Comparison of ENCODE assay signal across 14 cellular contexts in the genomic region with DNA sequence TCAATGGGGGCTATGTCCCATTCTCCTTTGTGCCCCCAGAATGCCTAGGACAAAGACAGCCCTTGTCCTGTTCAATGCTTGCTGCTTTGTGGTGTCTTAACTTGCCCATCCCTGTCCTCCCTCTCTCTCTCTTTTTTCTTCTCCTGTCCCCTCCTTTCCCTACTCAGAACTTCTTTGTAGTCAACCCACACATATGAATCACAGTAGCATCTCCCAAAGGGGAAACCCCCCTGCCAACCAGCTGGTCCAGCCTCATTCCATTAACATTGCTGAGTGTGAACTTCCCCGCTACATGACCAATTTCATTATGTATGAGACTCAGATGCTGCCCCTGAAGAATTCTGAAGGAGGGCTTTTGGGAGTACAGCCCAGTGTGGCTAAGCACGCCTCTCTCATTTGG.
A peak's percentile ranks its signal among the peaks of the same experiment; 100 is the strongest.
DNase-seq lines count a peak whose midpoint lies in the region; TF ChIP-seq lines count a peak whose summit lies in the region.
"Had no signal": no experiment of that assay in that cellular context is flagged by ENCODE, and none has a peak within 500 bp of the region (broad histone marks: within the 10 kb centered on the region; RNA-seq: fewer than 3 reads in every experiment).

No MANE protein-coding gene starts in this region.

- H3K9me3 ChIP-seq in mammary epithelial cell (replicated peaks; ENCODE audit: insufficient read depth, low read length) = no peaks in the 10 kb centered on the region
- H3K9me3 ChIP-seq: body of pancreas, prostate gland had no signal

- peak overlapping the region; percentile 90 for H3K27ac Mint-ChIP-seq in neural crest cell (ENCODE audit: unreplicated experiment)
- H3K27ac Mint-ChIP-seq in activated CD4-positive, alpha-beta T cell treated with anti-CD3 and anti-CD28 coated beads, Interleukin-2, amount 10 ng/mL, durations not matched to agents 7 days and 5 days = no peak overlapping the region

- peak overlapping the region; percentile 32 for H3K4me2 ChIP-seq in mammary epithelial cell (ENCODE audit: insufficient read depth, low read depth, low read length)

- no peaks in the 10 kb centered on the region for H3K36me3 ChIP-seq in mammary epithelial cell (ENCODE audit: insufficient read depth, low read length)
- H3K36me3 ChIP-seq: prostate gland had no signal

- dilution Hi-C loops in mammary epithelial cell (cut with HindIII; ENCODE audit: low sequenced_read_pairs) = no loop called here

- intact Hi-C loops in mammary epithelial cell (cut with micrococcal nuclease) = loop anchor here (1.0 to 10.0 kb wide), 3 partner anchors 9 to 327 kb away; no protein-coding TSS in a partner anchor

- H3K4me1 ChIP-seq in mammary epithelial cell (ENCODE audit: insufficient read depth, low read length) = peaks cover 33% of the 10 kb centered on the region
- H3K4me1 ChIP-seq: body of pancreas, prostate gland had no signal

- DNase-seq in CD1c-positive myeloid dendritic cell (ENCODE audit: extremely low spot score) = peak; percentile 29
- DNase-seq in HT1080 (ENCODE audit: low read depth) = peak; percentile 83
- peak; percentile 99 for DNase-seq in mammary epithelial cell
- DNase-seq in neural crest cell (ENCODE audit: low read depth, low spot score) = no peak
- DNase-seq in pons (ENCODE audit: low spot score) = no peak
- no peak for DNase-seq in NCI-H187 (lab: John Stamatoyannopoulos, UW)
- no peak for DNase-seq in GM13977 (ENCODE audit: low spot score)
- DNase-seq in activated CD4-positive, alpha-beta T cell treated with anti-CD3 and anti-CD28 coated beads, Interleukin-2, amount 10 ng/mL, durations not matched to agents 7 days and 5 days = no peak
- DNase-seq: body of pancreas, erythroblast, Karpas-422, NCI-H345 had no signal

- CTCF ChIA-PET in mammary epithelial cell (lab: Charles Lee; ENCODE audit: low non-redundant PET) = interaction anchor here (0.6 kb wide), 1 partner anchor 170 kb away, joined by 14 read pairs; no protein-coding TSS in a partner anchor
- CTCF ChIA-PET in activated CD4-positive, alpha-beta T cell treated with anti-CD3 and anti-CD28 coated beads, Interleukin-2, amount 10 ng/mL, durations not matched to agents 7 days and 5 days (lab: Charles Lee) = no interaction called here

- no TSS peak for BruUV-seq in mammary epithelial cell (replicated peaks; lab: Mats Ljungman, UMichigan)

- 0% methylated on average over 2 of the region's 2 CpGs for WGBS in mammary epithelial cell (ENCODE audit: low coverage, missing lambda C conversion rate)

- peak overlapping the region; percentile 17 for H3K4me3 Mint-ChIP-seq in neural crest cell
- no peak overlapping the region for H3K4me3 Mint-ChIP-seq in activated CD4-positive, alpha-beta T cell treated with anti-CD3 and anti-CD28 coated beads, Interleukin-2, amount 10 ng/mL, durations not matched to agents 7 days and 5 days

- no peaks in the 10 kb centered on the region for H3K27me3 ChIP-seq in mammary epithelial cell (ENCODE audit: insufficient read depth, low read length)
- H3K27me3 ChIP-seq: body of pancreas had no signal

- in situ Hi-C loops in mammary epithelial cell (cut with MboI; ENCODE audit: low sequenced_read_pairs in 2 of 2) = loop anchor here in 1 of 2 donors (25.0 kb wide), 1 partner anchor 405 kb away; a partner anchor contains a TSS
- in situ Hi-C loops in GM13977 (cut with MboI; ENCODE audit: low pct_unique_long_range_greater_than_20kb, low sequenced_read_pairs, unreplicated experiment) = no loop called here

- TF ChIP-seq CTCF in mammary epithelial cell (conservative IDR thresholded peaks at IDR 0.05 in 1 of 2, IDR thresholded peaks at IDR 0.05 in 1 of 2; ENCODE audit: extremely low read depth in 1 of 2, insufficient read depth in 1 of 2, low read depth in 1 of 2, low read length in 2 of 2) = no peak
- TF ChIP-seq CTCF in neural crest cell (conservative IDR thresholded peaks at IDR 0.05) = no peak
- no peak for TF ChIP-seq CTCF in GM13977 (IDR thresholded peaks at IDR 0.05; ENCODE audit: extremely low read depth, insufficient read depth, missing control alignments)

- POLR2A ChIA-PET in activated CD4-positive, alpha-beta T cell treated with anti-CD3 and anti-CD28 coated beads, Interleukin-2, amount 10 ng/mL, durations not matched to agents 7 days and 5 days (lab: Charles Lee) = no interaction called here

- H3K4me3 ChIP-seq in mammary epithelial cell (replicated peaks in 1 of 3; ENCODE audit: insufficient read depth in 1 of 3, low read depth in 2 of 3, low read length in 3 of 3) = no peak overlapping the region
- H3K4me3 ChIP-seq: body of pancreas, prostate gland, SK-N-MC had no signal

- H3K9ac ChIP-seq in mammary epithelial cell (ENCODE audit: insufficient read depth, low read length) = peak overlapping the region; percentile 45

- H3K36me3 Mint-ChIP-seq in neural crest cell (ENCODE audit: low read depth) = peaks cover 4% of the 10 kb centered on the region
- no peaks in the 10 kb centered on the region for H3K36me3 Mint-ChIP-seq in activated CD4-positive, alpha-beta T cell treated with anti-CD3 and anti-CD28 coated beads, Interleukin-2, amount 10 ng/mL, durations not matched to agents 7 days and 5 days (ENCODE audit: low read depth)

- peaks cover 19% of the 10 kb centered on the region for H3K9me3 Mint-ChIP-seq in neural crest cell
- no peaks in the 10 kb centered on the region for H3K9me3 Mint-ChIP-seq in activated CD4-positive, alpha-beta T cell treated with anti-CD3 and anti-CD28 coated beads, Interleukin-2, amount 10 ng/mL, durations not matched to agents 7 days and 5 days

- no peaks in the 10 kb centered on the region for H3K27me3 Mint-ChIP-seq in neural crest cell (ENCODE audit: low read depth)
- peaks cover 12% of the 10 kb centered on the region for H3K27me3 Mint-ChIP-seq in activated CD4-positive, alpha-beta T cell treated with anti-CD3 and anti-CD28 coated beads, Interleukin-2, amount 10 ng/mL, durations not matched to agents 7 days and 5 days

- no peaks in the 10 kb centered on the region for H4K20me1 ChIP-seq in mammary epithelial cell (ENCODE audit: insufficient read depth, low read length)

- peak overlapping the region; percentile 4 for H2AFZ ChIP-seq in mammary epithelial cell (ENCODE audit: low read depth, low read length)

- H3K4me1 Mint-ChIP-seq in neural crest cell = peaks cover 24% of the 10 kb centered on the region
- no peaks in the 10 kb centered on the region for H3K4me1 Mint-ChIP-seq in activated CD4-positive, alpha-beta T cell treated with anti-CD3 and anti-CD28 coated beads, Interleukin-2, amount 10 ng/mL, durations not matched to agents 7 days and 5 days

- H3K79me2 ChIP-seq in mammary epithelial cell (ENCODE audit: insufficient read depth, low read length) = no peaks in the 10 kb centered on the region

- H3K27ac ChIP-seq in mammary epithelial cell (ENCODE audit: insufficient read depth, low read depth, low read length) = peak overlapping the region; percentile 86
- H3K27ac ChIP-seq: body of pancreas, prostate gland, SK-N-MC had no signal

Comparison
In these comparisons a context has a peak if more than half of its experiments do, and no peak if none do; other contexts are left out.
1. DNase-seq: peak in CD1c-positive myeloid dendritic cell (single experiment), HT1080 (single experiment) and mammary epithelial cell (single experiment); none in neural crest cell (single experiment), pons (single experiment), NCI-H187 (0 of 2), GM13977 (single experiment) and activated CD4-positive, alpha-beta T cell treated with anti-CD3 and anti-CD28 coated beads, Interleukin-2, amount 10 ng/mL, durations not matched to agents 7 days and 5 days (single experiment).